ENCODE assay signal across 1 cellular context in the genomic region with DNA sequence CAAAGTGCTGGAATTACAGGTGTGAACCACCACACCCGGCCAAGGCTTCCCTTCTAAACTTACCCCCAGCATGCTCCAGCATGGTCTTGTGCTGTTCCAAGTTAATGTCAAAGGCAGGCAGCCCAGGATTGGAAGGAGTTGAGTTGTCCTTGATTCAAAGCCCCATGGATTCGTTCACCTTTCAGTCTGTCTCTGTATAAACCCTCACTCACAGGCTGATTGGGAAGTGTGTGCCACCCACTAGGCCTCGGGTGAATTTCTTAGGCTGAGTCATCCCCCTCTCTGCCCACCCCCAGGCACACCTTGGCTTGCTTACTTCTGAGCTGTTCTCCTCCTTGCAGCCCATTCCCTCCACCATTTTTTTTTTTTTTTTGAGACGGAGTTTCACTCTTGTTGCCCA.
TF ChIP-seq lines count a peak whose summit lies in the region.

No MANE protein-coding gene starts in this region.

TF ChIP-seq in WTC11, 78 proteins besides CTCF, POLR2A, EP300 and RAD21:
- TF ChIP-seq ZNF416 (CRISPR knock-in tag; IDR thresholded peaks at IDR 0.05) (no peak), ZNF317 (CRISPR knock-in tag; IDR thresholded peaks at IDR 0.05; ENCODE audit: borderline replicate concordance, low read depth) (no peak), FOXJ3 (CRISPR knock-in tag; IDR thresholded peaks at IDR 0.05; ENCODE audit: borderline replicate concordance) (no peak), ZNF219 (CRISPR knock-in tag; IDR thresholded peaks at IDR 0.05; ENCODE audit: borderline replicate concordance) (no peak), SMAD3 (CRISPR knock-in tag; IDR thresholded peaks at IDR 0.05; ENCODE audit: borderline replicate concordance) (no peak), SMAD4 (CRISPR knock-in tag; IDR thresholded peaks at IDR 0.05) (no peak), CDX4 (CRISPR knock-in tag; IDR thresholded peaks at IDR 0.05; ENCODE audit: borderline replicate concordance) (no peak), RELA (CRISPR knock-in tag; IDR thresholded peaks at IDR 0.05; ENCODE audit: borderline replicate concordance) (no peak), E2F5 (CRISPR knock-in tag; IDR thresholded peaks at IDR 0.05) (no peak)
- TF ChIP-seq, protein P1, sequence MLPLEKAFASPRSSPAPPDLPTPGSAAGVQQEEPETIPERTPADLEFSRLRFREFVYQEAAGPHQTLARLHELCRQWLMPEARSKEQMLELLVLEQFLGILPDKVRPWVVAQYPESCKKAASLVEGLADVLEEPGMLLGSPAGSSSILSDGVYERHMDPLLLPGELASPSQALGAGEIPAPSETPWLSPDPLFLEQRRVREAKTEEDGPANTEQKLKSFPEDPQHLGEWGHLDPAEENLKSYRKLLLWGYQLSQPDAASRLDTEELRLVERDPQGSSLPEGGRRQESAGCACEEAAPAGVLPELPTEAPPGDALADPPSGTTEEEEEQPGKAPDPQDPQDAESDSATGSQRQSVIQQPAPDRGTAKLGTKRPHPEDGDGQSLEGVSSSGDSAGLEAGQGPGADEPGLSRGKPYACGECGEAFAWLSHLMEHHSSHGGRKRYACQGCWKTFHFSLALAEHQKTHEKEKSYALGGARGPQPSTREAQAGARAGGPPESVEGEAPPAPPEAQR (CRISPR knock-in tag; IDR thresholded peaks at IDR 0.05): no peak
- TF ChIP-seq, protein P2, sequence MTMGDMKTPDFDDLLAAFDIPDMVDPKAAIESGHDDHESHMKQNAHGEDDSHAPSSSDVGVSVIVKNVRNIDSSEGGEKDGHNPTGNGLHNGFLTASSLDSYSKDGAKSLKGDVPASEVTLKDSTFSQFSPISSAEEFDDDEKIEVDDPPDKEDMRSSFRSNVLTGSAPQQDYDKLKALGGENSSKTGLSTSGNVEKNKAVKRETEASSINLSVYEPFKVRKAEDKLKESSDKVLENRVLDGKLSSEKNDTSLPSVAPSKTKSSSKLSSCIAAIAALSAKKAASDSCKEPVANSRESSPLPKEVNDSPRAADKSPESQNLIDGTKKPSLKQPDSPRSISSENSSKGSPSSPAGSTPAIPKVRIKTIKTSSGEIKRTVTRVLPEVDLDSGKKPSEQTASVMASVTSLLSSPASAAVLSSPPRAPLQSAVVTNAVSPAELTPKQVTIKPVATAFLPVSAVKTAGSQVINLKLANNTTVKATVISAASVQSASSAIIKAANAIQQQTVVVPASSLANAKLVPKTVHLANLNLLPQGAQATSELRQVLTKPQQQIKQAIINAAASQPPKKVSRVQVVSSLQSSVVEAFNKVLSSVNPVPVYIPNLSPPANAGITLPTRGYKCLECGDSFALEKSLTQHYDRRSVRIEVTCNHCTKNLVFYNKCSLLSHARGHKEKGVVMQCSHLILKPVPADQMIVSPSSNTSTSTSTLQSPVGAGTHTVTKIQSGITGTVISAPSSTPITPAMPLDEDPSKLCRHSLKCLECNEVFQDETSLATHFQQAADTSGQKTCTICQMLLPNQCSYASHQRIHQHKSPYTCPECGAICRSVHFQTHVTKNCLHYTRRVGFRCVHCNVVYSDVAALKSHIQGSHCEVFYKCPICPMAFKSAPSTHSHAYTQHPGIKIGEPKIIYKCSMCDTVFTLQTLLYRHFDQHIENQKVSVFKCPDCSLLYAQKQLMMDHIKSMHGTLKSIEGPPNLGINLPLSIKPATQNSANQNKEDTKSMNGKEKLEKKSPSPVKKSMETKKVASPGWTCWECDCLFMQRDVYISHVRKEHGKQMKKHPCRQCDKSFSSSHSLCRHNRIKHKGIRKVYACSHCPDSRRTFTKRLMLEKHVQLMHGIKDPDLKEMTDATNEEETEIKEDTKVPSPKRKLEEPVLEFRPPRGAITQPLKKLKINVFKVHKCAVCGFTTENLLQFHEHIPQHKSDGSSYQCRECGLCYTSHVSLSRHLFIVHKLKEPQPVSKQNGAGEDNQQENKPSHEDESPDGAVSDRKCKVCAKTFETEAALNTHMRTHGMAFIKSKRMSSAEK (CRISPR knock-in tag; IDR thresholded peaks at IDR 0.05; ENCODE audit: borderline replicate concordance): no peak
- TF ChIP-seq, protein P3, sequence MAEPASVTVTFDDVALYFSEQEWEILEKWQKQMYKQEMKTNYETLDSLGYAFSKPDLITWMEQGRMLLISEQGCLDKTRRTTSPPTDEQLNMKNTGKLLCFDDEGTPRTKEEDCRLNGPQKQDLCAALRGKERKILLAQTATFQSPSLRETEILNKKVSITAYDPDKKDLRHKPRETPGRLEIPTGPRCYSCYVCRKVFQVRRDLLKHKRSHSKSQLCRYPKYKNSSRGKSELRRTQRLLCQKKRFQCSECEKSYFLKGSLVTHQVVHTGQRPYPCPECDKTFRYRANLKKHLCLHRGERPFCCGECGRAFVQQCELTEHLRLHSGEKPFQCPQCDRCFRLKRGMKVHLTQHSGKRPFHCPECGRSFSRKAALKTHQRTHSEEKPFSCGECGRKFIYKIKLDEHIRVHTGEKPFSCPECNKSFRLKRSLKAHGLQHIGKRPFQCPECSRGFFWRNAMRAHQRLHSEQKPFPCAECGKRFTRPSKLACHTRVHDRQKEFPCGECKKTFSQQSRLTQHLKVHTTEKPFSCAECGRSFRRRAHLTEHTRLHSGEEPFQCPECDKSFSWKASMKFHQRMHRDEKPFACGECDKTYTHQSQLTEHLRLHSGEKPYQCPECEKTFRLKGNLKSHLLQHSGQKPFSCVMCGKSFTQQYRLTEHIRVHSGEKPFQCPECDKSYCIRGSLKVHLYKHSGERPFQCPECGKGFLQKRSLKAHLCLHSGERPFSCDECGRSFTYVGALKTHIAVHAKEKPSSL (CRISPR knock-in tag; conservative IDR thresholded peaks at IDR 0.05): no peak
